ENCODE assay signal across 9 cellular contexts in genomic region chr13:107867701-107868661, GRCh38.
A peak's percentile ranks its signal among the peaks of the same experiment; 100 is the strongest.
DNase-seq lines count a peak whose midpoint lies in the region; ATAC-seq, FAIRE-seq and TF ChIP-seq lines count a peak whose summit lies in the region.
"Had no signal": no experiment of that assay in that cellular context is flagged by ENCODE, and none has a peak within 500 bp of the region (broad histone marks: within the 10 kb centered on the region; RNA-seq: fewer than 3 reads in every experiment).

No MANE protein-coding gene starts in this region.

- ATAC-seq in body of pancreas: peak; percentile 41
- peak; percentile 63 for ATAC-seq in stimulated activated naive CD8-positive, alpha-beta T cell treated with anti-CD3 and anti-CD28 coated beads, Interleukin-15, amount 100 ng/mL, for 72 hours
- ATAC-seq in GM18907 (IDR thresholded peaks at IDR 0.05; ENCODE audit: unreplicated experiment): no peak
- no peak for ATAC-seq in GM21447 (IDR thresholded peaks at IDR 0.05; ENCODE audit: unreplicated experiment)

- peak overlapping the region; percentile 32 for H3K4me3 Mint-ChIP-seq in T-helper 2 cell treated with Interferon-gamma antibody and Interleukin-4, amounts not matched to agents 5 μg/mL and 100 μg/mL, for 36 hours
- peak overlapping the region; percentile 81 to 83 for H3K4me3 Mint-ChIP-seq in stimulated activated naive CD8-positive, alpha-beta T cell treated with anti-CD3 and anti-CD28 coated beads, Interleukin-15, amount 100 ng/mL, for 72 hours

- no peak overlapping the region for H3K27ac Mint-ChIP-seq in T-helper 2 cell treated with Interferon-gamma antibody and Interleukin-4, amounts not matched to agents 5 μg/mL and 100 μg/mL, for 36 hours
- peak overlapping the region in 1 of 2 donors; percentile 91 for H3K27ac Mint-ChIP-seq in stimulated activated naive CD8-positive, alpha-beta T cell treated with anti-CD3 and anti-CD28 coated beads, Interleukin-15, amount 100 ng/mL, for 72 hours

- peak in 4 of 7 experiments; percentile 13 to 37 (median 32) for TF ChIP-seq CTCF in body of pancreas (IDR thresholded peaks at IDR 0.05)
- peak; percentile 13 for TF ChIP-seq CTCF in kidney (IDR thresholded peaks at IDR 0.05; ENCODE audit: borderline replicate concordance, extremely low read depth, insufficient read depth)

- no peaks in the 10 kb centered on the region for H3K4me1 Mint-ChIP-seq in T-helper 2 cell treated with Interferon-gamma antibody and Interleukin-4, amounts not matched to agents 5 μg/mL and 100 μg/mL, for 36 hours (ENCODE audit: low read depth)
- H3K4me1 Mint-ChIP-seq in stimulated activated naive CD8-positive, alpha-beta T cell treated with anti-CD3 and anti-CD28 coated beads, Interleukin-15, amount 100 ng/mL, for 72 hours: peaks cover 25% of the 10 kb centered on the region

- H3K27me3 ChIP-seq in body of pancreas: peaks cover 0 to 11% of the 10 kb centered on the region in 2 donors

- no peaks in the 10 kb centered on the region for H3K36me3 Mint-ChIP-seq in T-helper 2 cell treated with Interferon-gamma antibody and Interleukin-4, amounts not matched to agents 5 μg/mL and 100 μg/mL, for 36 hours (ENCODE audit: low read depth)

- H3K36me3 ChIP-seq in body of pancreas (replicated peaks in 1 of 2; ENCODE audit: insufficient read depth in 1 of 2, low read depth in 2 of 2) (no peaks in the 10 kb centered on the region), kidney (ENCODE audit: control insufficient read depth in 1 of 2, insufficient read depth in 2 of 2, low read length in 2 of 2) (no peaks in the 10 kb centered on the region)

- DNase-seq in T-helper 2 cell treated with Interferon-gamma antibody and Interleukin-4, amounts not matched to agents 5 μg/mL and 100 μg/mL, for 36 hours (ENCODE audit: low spot score): no peak
- DNase-seq in T-helper 2 cell: no peak
- DNase-seq in NCI-H2196 treated with DMSO at 0.1 percent for 48 hours (lab: John Stamatoyannopoulos, UW; ENCODE audit: unreplicated experiment): peak; percentile 21
- peak; percentile 22 to 39 (median 29) for DNase-seq in body of pancreas
- DNase-seq in kidney: peak; percentile 75
- DNase-seq in stimulated activated naive CD8-positive, alpha-beta T cell treated with anti-CD3 and anti-CD28 coated beads, Interleukin-15, amount 100 ng/mL, for 72 hours: peak; percentile 9 to 18

- H3K27me3 Mint-ChIP-seq in T-helper 2 cell treated with Interferon-gamma antibody and Interleukin-4, amounts not matched to agents 5 μg/mL and 100 μg/mL, for 36 hours (ENCODE audit: low read depth): peaks cover 39% of the 10 kb centered on the region
- peaks cover 61% of the 10 kb centered on the region for H3K27me3 Mint-ChIP-seq in stimulated activated naive CD8-positive, alpha-beta T cell treated with anti-CD3 and anti-CD28 coated beads, Interleukin-15, amount 100 ng/mL, for 72 hours

- H3K9me3 Mint-ChIP-seq in T-helper 2 cell treated with Interferon-gamma antibody and Interleukin-4, amounts not matched to agents 5 μg/mL and 100 μg/mL, for 36 hours: peaks cover 4% of the 10 kb centered on the region
- H3K9me3 Mint-ChIP-seq in stimulated activated naive CD8-positive, alpha-beta T cell treated with anti-CD3 and anti-CD28 coated beads, Interleukin-15, amount 100 ng/mL, for 72 hours: no peaks in the 10 kb centered on the region

- 0 to 1% methylated on average over 29 to 81 of the region's 81 CpGs for WGBS in body of pancreas, 2 donors

- FAIRE-seq in kidney (lab: Jason Lieb, UNC): no peak
- FAIRE-seq: TTC549 had no signal

- H3K27ac ChIP-seq in body of pancreas (no peak overlapping the region), kidney (ENCODE audit: low read depth in 2 of 2, low read length in 2 of 2) (no peak overlapping the region)

- H3K9me3 ChIP-seq in body of pancreas (no peaks in the 10 kb centered on the region), kidney (ENCODE audit: control insufficient read depth in 1 of 2, low read length in 2 of 2) (no peaks in the 10 kb centered on the region)

- H3K9ac ChIP-seq in kidney (ENCODE audit: low read length in 2 of 2): no peak overlapping the region

- H3K4me1 ChIP-seq in body of pancreas (peaks cover 31% of the 10 kb centered on the region), kidney (ENCODE audit: control insufficient read depth in 1 of 2, insufficient read depth in 1 of 2, low read depth in 1 of 2, low read length in 2 of 2) (peaks cover 0 to 4% of the 10 kb centered on the region in 2 donors)

- peak overlapping the region in 1 of 2 donors; percentile 25 for H3K4me3 ChIP-seq in body of pancreas
- peak overlapping the region; percentile 54 to 56 for H3K4me3 ChIP-seq in kidney (ENCODE audit: low read length in 2 of 2)

- intact Hi-C loops in body of pancreas (cut with DNase I) (no loop called here), kidney (cut with DNase I) (no loop called here)

- no peak for TF ChIP-seq POLR2A in body of pancreas (IDR thresholded peaks at IDR 0.05)

Comparison
In these comparisons a context has a peak if more than half of its experiments do, and no peak if none do; other contexts are left out.
1. DNase-seq: peak in NCI-H2196 treated with DMSO at 0.1 percent for 48 hours (single experiment), body of pancreas (4 of 4), kidney (single experiment) and stimulated activated naive CD8-positive, alpha-beta T cell treated with anti-CD3 and anti-CD28 coated beads, Interleukin-15, amount 100 ng/mL, for 72 hours (2 of 2); none in T-helper 2 cell treated with Interferon-gamma antibody and Interleukin-4, amounts not matched to agents 5 μg/mL and 100 μg/mL, for 36 hours (single experiment) and T-helper 2 cell (0 of 5).
2. ATAC-seq: peak in body of pancreas (single experiment) and stimulated activated naive CD8-positive, alpha-beta T cell treated with anti-CD3 and anti-CD28 coated beads, Interleukin-15, amount 100 ng/mL, for 72 hours (single experiment); none in GM18907 (single experiment) and GM21447 (single experiment).